8 cellular contexts compared by ENCODE assay signal in genomic region chr7:111098011-111098925, GRCh38.
DNase-seq lines count a peak whose midpoint lies in the region; ATAC-seq lines count a peak whose summit lies in the region.

No MANE protein-coding gene starts in this region.

- intact Hi-C loops in head of caudate nucleus (cut with DNase I), result no loop called here

- ATAC-seq in GM18520 (IDR thresholded peaks at IDR 0.05; ENCODE audit: unreplicated experiment) (peak; percentile 67), HG02981 (IDR thresholded peaks at IDR 0.05; ENCODE audit: unreplicated experiment) (peak; percentile 86)

- DNase-seq in Ammon's horn (ENCODE audit: low spot score) (peak; percentile 80), NCI-H748 treated with DMSO at 0.1 percent for 48 hours (lab: John Stamatoyannopoulos, UW) (peak; percentile 36), activated T-helper 1 cell treated with Interleukin-2 at 50 U/mL for 16 hours (ENCODE audit: low read depth) (peak; percentile 10), head of caudate nucleus (peak in 36 of 42 donors; percentile 17 to 74 (median 50)), SHP77 treated with DMSO at 0.1 percent for 48 hours (lab: John Stamatoyannopoulos, UW) (no peak)
- DNase-seq in stimulated activated CD4-positive, alpha-beta T cell treated with anti-CD3 and anti-CD28 coated beads, Interleukin-12 subunit alpha, Interleukin-12 subunit beta, amount 100 ng/mL, for 48 hours (ENCODE audit: low read depth in 2 of 3, low spot score in 1 of 3), result peak; percentile 24 to 46 (median 25)
